Comparison of ENCODE assay signal across 11 cellular contexts in the genomic region with DNA sequence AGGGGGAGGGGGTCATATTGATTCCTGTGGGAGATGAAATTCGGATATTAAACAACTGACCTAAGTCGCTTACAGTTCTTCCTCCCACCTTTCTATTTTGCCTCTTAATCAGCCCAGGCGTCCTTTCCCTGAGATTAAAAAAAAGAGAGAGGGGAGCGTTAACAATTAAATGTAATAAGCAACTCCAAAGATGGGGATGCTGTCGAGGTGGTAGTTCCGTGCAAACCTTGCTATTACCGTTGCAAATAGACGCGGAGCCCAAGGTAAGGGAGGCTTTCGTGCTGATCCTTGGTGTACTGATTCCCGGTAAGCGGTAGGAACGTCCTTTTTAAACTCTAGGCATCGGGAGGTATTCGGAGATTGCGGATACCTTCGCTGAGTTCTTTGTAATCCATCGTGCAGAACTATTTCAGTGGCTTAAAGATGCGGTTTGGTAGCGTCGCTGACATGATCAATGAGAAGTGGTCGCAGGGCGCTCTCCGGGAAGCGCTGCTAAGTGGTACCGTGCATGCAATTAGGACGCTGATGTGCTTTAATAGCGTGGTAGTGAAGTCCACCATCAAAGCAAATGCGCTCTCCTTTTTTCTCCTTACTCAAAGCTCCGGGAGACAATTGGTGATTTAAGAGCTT. TPM values are rescaled to one million over a fixed set of nuclear protein-coding genes. Genes with fewer than 3 reads are reported as not detected.
DNase-seq lines count a peak whose midpoint lies in the region; ATAC-seq, FAIRE-seq and TF ChIP-seq lines count a peak whose summit lies in the region.
"Had no signal": no experiment of that assay in that cellular context is flagged by ENCODE, and none has a peak within 500 bp of the region (broad histone marks: within the 10 kb centered on the region; RNA-seq: fewer than 3 reads in every experiment).

No MANE protein-coding gene starts in this region.

- peaks cover 3 to 51% (median 27%) of the 10 kb centered on the region in 4 donors for H3K4me1 Mint-ChIP-seq in CD4-positive, alpha-beta memory T cell

- peaks cover 6% of the 10 kb centered on the region for H3K27me3 ChIP-seq in CD4-positive, alpha-beta memory T cell (ENCODE audit: insufficient read depth, low read length)
- peaks cover 0 to 50% of the 10 kb centered on the region in 2 experiments; a peak in 4 of 5 replicates for H3K27me3 ChIP-seq in HepG2 (ENCODE audit: control insufficient read depth in 1 of 2, insufficient read depth in 2 of 2, low read length in 2 of 2)

- H3K9me3 Mint-ChIP-seq in CD4-positive, alpha-beta memory T cell, result peaks cover 0 to 36% (median 7%) of the 10 kb centered on the region in 8 donors

- ATAC-seq in HepG2, result no peak

- no peaks in the 10 kb centered on the region for H4K20me1 ChIP-seq in HepG2 (ENCODE audit: insufficient read depth, low read length)

- BruUV-seq in HepG2 (replicated peaks; lab: Mats Ljungman, UMichigan), result no TSS peak

- H3K36me3 Mint-ChIP-seq in CD4-positive, alpha-beta memory T cell, result peaks cover 0 to 1% of the 10 kb centered on the region in 2 donors

- H3K27me3 Mint-ChIP-seq in CD4-positive, alpha-beta memory T cell, result peaks cover 33 to 52% of the 10 kb centered on the region in 2 donors

- H3K4me1 ChIP-seq in CD4-positive, alpha-beta memory T cell (ENCODE audit: insufficient read depth, low read length), result no peaks in the 10 kb centered on the region
- peaks cover 6% of the 10 kb centered on the region for H3K4me1 ChIP-seq in mesodermal cell (ENCODE audit: control insufficient read depth, insufficient read depth, low read length, poor library complexity, severe bottlenecking)
- H3K4me1 ChIP-seq in HepG2 (ENCODE audit: insufficient read depth, low read length), result peaks cover 20% of the 10 kb centered on the region

- TF ChIP-seq POLR2A in HepG2 (IDR thresholded peaks at IDR 0.05; ENCODE audit: insufficient read depth in 1 of 2, low read depth in 2 of 2, low read length in 2 of 2), result no peak

- no peaks in the 10 kb centered on the region for H3K36me3 ChIP-seq in CD4-positive, alpha-beta memory T cell (ENCODE audit: insufficient read depth, low read length)
- no peaks in the 10 kb centered on the region for H3K36me3 ChIP-seq in mesodermal cell (ENCODE audit: control insufficient read depth, insufficient read depth, low read length)
- no peaks in the 10 kb centered on the region for H3K36me3 ChIP-seq in HepG2 (replicated peaks in 1 of 2; ENCODE audit: control insufficient read depth in 1 of 2, insufficient read depth in 2 of 2, low read length in 2 of 2)

- no peaks in the 10 kb centered on the region for H3K9me3 ChIP-seq in CD4-positive, alpha-beta memory T cell (ENCODE audit: control insufficient read depth in 1 of 2, low read length in 2 of 2)
- H3K9me3 ChIP-seq in mesodermal cell (ENCODE audit: control insufficient read depth, low read length), result no peaks in the 10 kb centered on the region
- H3K9me3 ChIP-seq in HepG2 (ENCODE audit: low read length), result no peaks in the 10 kb centered on the region

- TF ChIP-seq EP300 in HepG2 (IDR thresholded peaks at IDR 0.05; ENCODE audit: low read depth in 2 of 2, low read length in 2 of 2), result no peak
- TF ChIP-seq EP300 in HepG2 (CRISPR knock-in tag; IDR thresholded peaks at IDR 0.05; ENCODE audit: borderline replicate concordance), result no peak

- no peak for DNase-seq in CD4-positive, alpha-beta memory T cell
- DNase-seq in HEK293T (ENCODE audit: extremely low spot score) (peak; percentile 41), astrocyte of the cerebellum (ENCODE audit: low read depth) (no peak), COLO668 (lab: John Stamatoyannopoulos, UW; ENCODE audit: unreplicated experiment) (no peak), HepG2 (ENCODE audit: low spot score) (no peak), epidermal melanocyte (ENCODE audit: insufficient read length, low spot score) (no peak), SW 1271 (lab: John Stamatoyannopoulos, UW) (no peak)
- DNase-seq: amniotic stem cell, foreskin fibroblast had no signal

- H2AFZ ChIP-seq in HepG2 (ENCODE audit: low read length), result no peak overlapping the region

- H3K79me2 ChIP-seq in HepG2 (ENCODE audit: insufficient read depth, low read length), result no peaks in the 10 kb centered on the region

- no peak for TF ChIP-seq RAD21 in HepG2 (CRISPR knock-in tag; IDR thresholded peaks at IDR 0.05)

- H3K9ac ChIP-seq in HepG2 (ENCODE audit: insufficient read depth, low read depth, low read length), result no peak overlapping the region

- POLR2A ChIA-PET in CD4-positive, alpha-beta memory T cell (lab: Charles Lee; ENCODE audit: partially characterized antibody), result no interaction called here
- POLR2A ChIA-PET in HEK293T (lab: Yijun Ruan, JAX), result no interaction called here
- POLR2A ChIA-PET in HepG2 (lab: Yijun Ruan, JAX), result no interaction called here

- H3K4me2 ChIP-seq in HepG2 (ENCODE audit: low read depth, low read length), result no peak overlapping the region

- WGBS in mesodermal cell (ENCODE audit: insufficient coverage in 2 of 2), 2 experiments, result 1 to 2% methylated on average over 23 to 26 of the region's 30 CpGs
- WGBS in HepG2 (ENCODE audit: low lambda C conversion rate), result 22% methylated on average over 29 of the region's 30 CpGs

- FAIRE-seq in HepG2 (lab: Jason Lieb, UNC), result no peak

- no peak overlapping the region for H3K27ac ChIP-seq in CD4-positive, alpha-beta memory T cell (ENCODE audit: low read depth, low read length)
- H3K27ac ChIP-seq in mesodermal cell (ENCODE audit: low read depth, low read length, severe bottlenecking) (no peak overlapping the region), HepG2 (ENCODE audit: extremely low read length, insufficient read depth, low read length) (no peak overlapping the region)

- no peak overlapping the region for H3K4me3 ChIP-seq in CD4-positive, alpha-beta memory T cell (ENCODE audit: low read length in 2 of 2)
- H3K4me3 ChIP-seq in astrocyte of the cerebellum (ENCODE audit: low read depth, low read length), result peak overlapping the region; percentile 76
- H3K4me3 ChIP-seq in mesodermal cell (ENCODE audit: extremely low read depth, insufficient read depth, low read length, poor library complexity, severe bottlenecking), result peak overlapping the region; percentile 61
- no peak overlapping the region for H3K4me3 ChIP-seq in HepG2 (replicated peaks in 1 of 3; ENCODE audit: insufficient read depth in 1 of 3, low read depth in 2 of 3, low read length in 3 of 3)

- no peak for TF ChIP-seq CTCF in astrocyte of the cerebellum (IDR thresholded peaks at IDR 0.05; ENCODE audit: low read depth, low read length, missing control alignments)
- no peak for TF ChIP-seq CTCF in HepG2 (CRISPR knock-in tag; IDR thresholded peaks at IDR 0.05)

- CTCF ChIA-PET in CD4-positive, alpha-beta memory T cell (lab: Charles Lee; ENCODE audit: partially characterized antibody), result no interaction called here
- CTCF ChIA-PET in HEK293T (lab: Yijun Ruan, JAX), result interaction anchor here (1.0 kb wide), 1 partner anchor 400 kb away, joined by 3 read pairs; no protein-coding TSS in a partner anchor
- CTCF ChIA-PET in HepG2 (lab: Yijun Ruan, JAX; ENCODE audit: low intra/inter-chr PET ratio, low total read pairs), result no interaction called here

- peak overlapping the region in 1 of 7 donors; percentile 48 for H3K27ac Mint-ChIP-seq in CD4-positive, alpha-beta memory T cell
- H3K27ac Mint-ChIP-seq: IgD-negative memory B cell had no signal

- in situ Hi-C loops in astrocyte of the cerebellum (cut with HindIII; ENCODE audit: low sequenced_read_pairs) (no loop called here), HepG2 (cut with HindIII; ENCODE audit: extremely low pct_ligation_motif_present, low pct_unique_long_range_greater_than_20kb) (no loop called here)

- H3K4me3 Mint-ChIP-seq in CD4-positive, alpha-beta memory T cell, result peak overlapping the region; percentile 12 to 81 (median 56)

- intact Hi-C loops in CD4-positive, alpha-beta memory T cell (cut with micrococcal nuclease), result no loop called here
- intact Hi-C loops in HepG2 (cut with micrococcal nuclease; ENCODE audit: unreplicated experiment), result no loop called here

TF ChIP-seq in HEK293T, 16 proteins besides CTCF, POLR2A, EP300 and RAD21:
- TF ChIP-seq FOXM1 (IDR thresholded peaks at IDR 0.05; ENCODE audit: borderline replicate concordance), result no peak

TF ChIP-seq in HepG2, 621 proteins besides CTCF, POLR2A, EP300 and RAD21 (continues in another document):
- no peak for TF ChIP-seq ZBTB42 (CRISPR knock-in tag; IDR thresholded peaks at IDR 0.05)
- TF ChIP-seq ZSCAN29 (CRISPR knock-in tag; conservative IDR thresholded peaks at IDR 0.05), result no peak
- no peak for TF ChIP-seq SSRP1 (CRISPR knock-in tag; IDR thresholded peaks at IDR 0.05)
- TF ChIP-seq ZNF766 (CRISPR knock-in tag; IDR thresholded peaks at IDR 0.05; ENCODE audit: borderline replicate concordance), result no peak
- no peak for TF ChIP-seq KMT2A (CRISPR knock-in tag; IDR thresholded peaks at IDR 0.05)
- no peak for TF ChIP-seq KDM5A (IDR thresholded peaks at IDR 0.05; ENCODE audit: borderline replicate concordance, low read length)

RNA-seq across cellular contexts. Expression of a gene that starts 3.1 kb away (rescaled TPM):
- under 1 TPM; 0.38 to 0.44 TPM for total RNA-seq in CD4-positive, alpha-beta memory T cell
- under 1 TPM in 1 of 2 donors, not detected in 1; 0.02 TPM for polyA plus RNA-seq in CD4-positive, alpha-beta memory T cell
- polyA plus RNA-seq in mesodermal cell (2013, experiment 1 of 2), result 1.6 TPM
- 1.4 TPM for polyA plus RNA-seq in mesodermal cell (2013, experiment 2 of 2)
- total RNA-seq in HepG2 (2016; rRNA removed; fragmentation: Illumina TruSeq; extraction: Trizol), result not detected in 2 replicates
- not detected in 2 replicates for total RNA-seq in HepG2 (2016; cell fraction: cytosol; rRNA removed; fragmentation: Illumina TruSeq; extraction: Trizol; ENCODE audit: low read depth)
- total RNA-seq in HepG2 (2016; cell fraction: insoluble cytoplasmic fraction; rRNA removed; fragmentation: Illumina TruSeq; extraction: Trizol), result not detected in 2 replicates
- total RNA-seq in HepG2 (2016; cell fraction: membrane; rRNA removed; fragmentation: Illumina TruSeq; extraction: Trizol), result not detected in 2 replicates
- not detected in 2 replicates for total RNA-seq in HepG2 (2016; cell fraction: nucleus; rRNA removed; fragmentation: Illumina TruSeq; extraction: Trizol)
- polyA plus RNA-seq in HepG2 (2011; rRNA removed), result not detected in 2 replicates
- not detected in 2 replicates for polyA plus RNA-seq in HepG2 (2011; cell fraction: cytosol; rRNA removed)
- not detected in 2 replicates for polyA plus RNA-seq in HepG2 (2011; cell fraction: nucleus; rRNA removed)
- polyA plus RNA-seq in HepG2 (2012), result not detected in 2 replicates
- not detected in 2 replicates for polyA plus RNA-seq in HepG2 (2016; cell fraction: cytosol; fragmentation: Illumina TruSeq; extraction: Trizol; ENCODE audit: low read depth)
- polyA plus RNA-seq in HepG2 (2016; cell fraction: insoluble cytoplasmic fraction; fragmentation: Illumina TruSeq; extraction: Trizol; ENCODE audit: low read depth), result not detected in 2 replicates
- not detected in 2 replicates for polyA plus RNA-seq in HepG2 (2016; cell fraction: membrane; fragmentation: Illumina TruSeq; extraction: Trizol; ENCODE audit: low read depth)
- not detected in 2 replicates for polyA plus RNA-seq in HepG2 (2016; cell fraction: nucleus; fragmentation: Illumina TruSeq; extraction: Trizol; ENCODE audit: insufficient read depth, low read depth)
- polyA minus RNA-seq in HepG2 (2011; rRNA and poly(A)+ RNA removed; ENCODE audit: low replicate concordance), result 0.35 TPM in 1 of 2 replicates, not detected in the other
- polyA minus RNA-seq in HepG2 (2011; cell fraction: cytosol; rRNA and poly(A)+ RNA removed), result not detected in 2 replicates
- not detected in 2 replicates for polyA minus RNA-seq in HepG2 (2011; cell fraction: nucleus; rRNA and poly(A)+ RNA removed)
- polyA plus RNA-seq: IgD-negative memory B cell had no signal

Comparison
In these comparisons a context has a peak if more than half of its experiments do, and no peak if none do; other contexts are left out.
1. H3K4me3 ChIP-seq: peak in astrocyte of the cerebellum (single experiment) and mesodermal cell (single experiment); none in CD4-positive, alpha-beta memory T cell (0 of 2) and HepG2 (0 of 3).